24 cellular contexts compared by ENCODE assay signal in the genomic region with DNA sequence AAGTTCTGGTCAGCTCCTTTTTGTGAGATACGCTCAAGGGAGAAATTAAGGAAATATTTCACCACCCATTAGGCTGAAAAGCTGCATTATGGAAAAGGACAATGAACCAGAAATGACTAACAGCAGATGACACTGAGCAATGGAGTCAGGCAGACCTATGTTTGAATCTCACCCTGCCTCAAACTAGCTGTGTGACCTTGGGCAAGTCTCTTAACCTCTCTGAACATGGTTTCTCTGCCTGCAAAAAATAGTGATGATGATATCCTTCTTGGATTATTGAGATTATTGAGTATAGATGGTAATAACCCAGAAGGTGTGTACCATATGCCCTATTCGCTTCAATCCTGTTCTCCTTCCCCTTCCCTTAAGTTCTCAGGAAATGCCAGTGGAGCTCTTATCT.
"Had no signal": no experiment of that assay in that cellular context is flagged by ENCODE, and none has a peak within 500 bp of the region (broad histone marks: within the 10 kb centered on the region; RNA-seq: fewer than 3 reads in every experiment).

No MANE protein-coding gene starts in this region.

- H3K36me3 Mint-ChIP-seq: naive thymus-derived CD4-positive, alpha-beta T cell; stimulated activated memory B cell treated with anti-CD40 and anti-IgM and Interleukin-4, amounts not matched to agents 10 μg/mL and 1 μg/mL and 100 μg/mL, for 72 hours had no signal

- FAIRE-seq: kidney, urothelium cell line had no signal

- H3K9me3 ChIP-seq: gastrocnemius medialis, ovary, psoas muscle, spleen, testis, tibial artery, upper lobe of left lung had no signal

- H3K27ac ChIP-seq: gastrocnemius medialis, ovary, psoas muscle, skin epidermis, spleen, testis, tibial artery, upper lobe of left lung had no signal

- H3K27me3 ChIP-seq: gastrocnemius medialis, ovary, testis, upper lobe of left lung had no signal

- ATAC-seq: gastrocnemius medialis; left lobe of liver; naive thymus-derived CD4-positive, alpha-beta T cell; psoas muscle; right cardiac atrium; stimulated activated memory B cell treated with anti-CD40 and anti-IgM and Interleukin-4, amounts not matched to agents 10 μg/mL and 1 μg/mL and 100 μg/mL, for 72 hours; stimulated activated naive CD8-positive, alpha-beta T cell treated with anti-CD3 and anti-CD28 coated beads, Interleukin-15, Interleukin-2, amounts not matched to agents 100 U/mL and 50 U/mL, for 24 hours had no signal

- H3K4me3 ChIP-seq: gastrocnemius medialis, ovary, psoas muscle, skin epidermis, spleen, testis, tibial artery, upper lobe of left lung had no signal

- H3K9me3 Mint-ChIP-seq: naive thymus-derived CD4-positive, alpha-beta T cell; stimulated activated memory B cell treated with anti-CD40 and anti-IgM and Interleukin-4, amounts not matched to agents 10 μg/mL and 1 μg/mL and 100 μg/mL, for 72 hours had no signal

- DNase-seq: cerebellar nuclear complex; cortex of kidney; foreskin fibroblast; gastrocnemius medialis; kidney; mesendoderm; midbrain; nucleus accumbens; ovary; posterior cingulate gyrus; psoas muscle; right cardiac atrium; spleen; stimulated activated CD4-positive, alpha-beta T cell treated with anti-CD3 and anti-CD28 coated beads, Interleukin-4, amount 100 ng/mL, for 4 hours; stimulated activated naive CD8-positive, alpha-beta T cell treated with anti-CD3 and anti-CD28 coated beads, Interleukin-15, Interleukin-2, amounts not matched to agents 100 U/mL and 50 U/mL, for 24 hours; substantia nigra; upper lobe of left lung had no signal

- H3K27ac Mint-ChIP-seq: naive thymus-derived CD4-positive, alpha-beta T cell; stimulated activated memory B cell treated with anti-CD40 and anti-IgM and Interleukin-4, amounts not matched to agents 10 μg/mL and 1 μg/mL and 100 μg/mL, for 72 hours had no signal

- H3K36me3 ChIP-seq: gastrocnemius medialis, ovary, spleen, tibial artery, upper lobe of left lung had no signal

- H3K4me3 Mint-ChIP-seq: stimulated activated memory B cell treated with anti-CD40 and anti-IgM and Interleukin-4, amounts not matched to agents 10 μg/mL and 1 μg/mL and 100 μg/mL, for 72 hours had no signal

- H3K27me3 Mint-ChIP-seq: stimulated activated memory B cell treated with anti-CD40 and anti-IgM and Interleukin-4, amounts not matched to agents 10 μg/mL and 1 μg/mL and 100 μg/mL, for 72 hours had no signal
